17 cellular contexts compared by ENCODE assay signal in the genomic region with DNA sequence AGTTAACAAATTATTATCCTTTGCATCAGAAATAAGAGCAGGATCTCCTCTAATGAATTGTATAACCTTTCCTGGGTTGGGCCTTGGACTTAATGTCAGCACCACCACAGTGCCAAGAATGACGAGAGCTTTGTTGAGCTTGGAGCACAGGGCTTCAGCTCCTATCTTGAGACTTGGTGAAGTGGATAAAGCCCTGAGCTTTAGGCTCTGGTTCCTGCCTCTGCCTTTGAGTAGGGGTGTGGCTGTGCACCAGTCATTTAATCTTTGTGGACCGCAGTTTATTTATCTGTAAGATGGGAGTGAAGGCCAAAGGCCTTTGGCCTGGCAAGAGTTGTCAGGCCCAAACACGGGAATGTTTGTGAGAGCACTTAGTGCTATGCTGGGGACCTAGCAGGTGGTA.
DNase-seq lines count a peak whose midpoint lies in the region; ATAC-seq, FAIRE-seq and TF ChIP-seq lines count a peak whose summit lies in the region.
"Had no signal": no experiment of that assay in that cellular context is flagged by ENCODE, and none has a peak within 500 bp of the region (broad histone marks: within the 10 kb centered on the region; RNA-seq: fewer than 3 reads in every experiment).

No MANE protein-coding gene starts in this region.

- peak; percentile 65 for ATAC-seq in K562
- no peak for ATAC-seq in activated CD4-positive, alpha-beta T cell treated with anti-CD3 and anti-CD28 coated beads for 36 hours
- ATAC-seq: naive thymus-derived CD8-positive, alpha-beta T cell had no signal

- TF ChIP-seq RAD21 in K562 (CRISPR knock-in tag; conservative IDR thresholded peaks at IDR 0.05 in 1 of 2, IDR thresholded peaks at IDR 0.05 in 1 of 2) = no peak

- no peak for TF ChIP-seq CTCF in K562 (IDR thresholded peaks at IDR 0.05 in 2 of 3, conservative IDR thresholded peaks at IDR 0.05 in 1 of 3; ENCODE audit: insufficient read depth in 2 of 3, low read depth in 1 of 3, low read length in 3 of 3)
- no peak for TF ChIP-seq CTCF in hepatocyte (IDR thresholded peaks at IDR 0.05; ENCODE audit: poor library complexity)

- H3K9me3 ChIP-seq in K562 (replicated peaks; ENCODE audit: control insufficient read depth, insufficient read depth, low read depth, low read length) (no peaks in the 10 kb centered on the region), hepatocyte (ENCODE audit: low read depth) (no peaks in the 10 kb centered on the region), stomach smooth muscle (ENCODE audit: control insufficient read depth in 2 of 2, low read length in 2 of 2) (no peaks in the 10 kb centered on the region)
- no peaks in the 10 kb centered on the region for H3K9me3 ChIP-seq in effector memory CD4-positive, alpha-beta T cell (ENCODE audit: control insufficient read depth, low read length)

- H4K20me1 ChIP-seq in K562 (replicated peaks; ENCODE audit: control insufficient read depth, insufficient read depth, low read length) = no peaks in the 10 kb centered on the region
- H4K20me1 ChIP-seq in hepatocyte (ENCODE audit: insufficient read depth, poor library complexity, severe bottlenecking) = no peaks in the 10 kb centered on the region

- H3K4me3 ChIP-seq in K562 = no peak overlapping the region
- H3K4me3 ChIP-seq in hepatocyte = no peak overlapping the region
- H3K4me3 ChIP-seq in stomach smooth muscle (ENCODE audit: low read length in 2 of 2) = peak overlapping the region in 1 of 2 donors; percentile 44
- no peak overlapping the region for H3K4me3 ChIP-seq in effector memory CD4-positive, alpha-beta T cell (ENCODE audit: insufficient read depth, low read depth, low read length, poor library complexity, severe bottlenecking)

- H3K27me3 ChIP-seq in K562 (ENCODE audit: control insufficient read depth in 2 of 2, insufficient read depth in 2 of 2, low read length in 2 of 2) (no peaks in the 10 kb centered on the region), hepatocyte (no peaks in the 10 kb centered on the region), stomach smooth muscle (ENCODE audit: control insufficient read depth in 1 of 2, insufficient read depth in 2 of 2, low read length in 2 of 2) (no peaks in the 10 kb centered on the region)
- H3K27me3 ChIP-seq in effector memory CD4-positive, alpha-beta T cell (replicated peaks; ENCODE audit: control insufficient read depth, insufficient read depth, low read length, poor library complexity, severe bottlenecking) = no peaks in the 10 kb centered on the region

- intact Hi-C loops in K562 (cut with micrococcal nuclease) = no loop called here
- intact Hi-C loops in activated CD4-positive, alpha-beta T cell treated with anti-CD3 and anti-CD28 coated beads for 36 hours (cut with DNase I, micrococcal nuclease) = no loop called here

- no peak overlapping the region for H3K4me3 Mint-ChIP-seq in activated CD4-positive, alpha-beta T cell treated with anti-CD3 and anti-CD28 coated beads for 36 hours
- H3K4me3 Mint-ChIP-seq: activated naive CD4-positive, alpha-beta T cell treated with anti-CD3 and anti-CD28 coated beads for 36 hours; brain; naive thymus-derived CD8-positive, alpha-beta T cell; stimulated activated naive CD8-positive, alpha-beta T cell treated with anti-CD3 and anti-CD28 coated beads, Interleukin-15, Interleukin-2, amounts not matched to agents 100 ng/mL and 50 ng/mL, for 24 hours had no signal

- CTCF ChIA-PET in K562 (lab: Yijun Ruan, JAX; ENCODE audit: low intra/inter-chr PET ratio) = no interaction called here
- CTCF ChIA-PET in activated CD4-positive, alpha-beta T cell treated with anti-CD3 and anti-CD28 coated beads for 36 hours (lab: Charles Lee) = no interaction called here

- no peaks in the 10 kb centered on the region for H3K27me3 Mint-ChIP-seq in activated CD4-positive, alpha-beta T cell treated with anti-CD3 and anti-CD28 coated beads for 36 hours
- H3K27me3 Mint-ChIP-seq: brain; naive thymus-derived CD8-positive, alpha-beta T cell; progenitor cell of endocrine pancreas; stimulated activated naive CD8-positive, alpha-beta T cell treated with anti-CD3 and anti-CD28 coated beads, Interleukin-15, Interleukin-2, amounts not matched to agents 100 ng/mL and 50 ng/mL, for 24 hours had no signal

- H3K79me2 ChIP-seq in K562 (ENCODE audit: control insufficient read depth, insufficient read depth, low read length) = no peaks in the 10 kb centered on the region
- no peaks in the 10 kb centered on the region for H3K79me2 ChIP-seq in hepatocyte

- H3K9ac ChIP-seq in K562 (ENCODE audit: insufficient read depth in 1 of 2, low read depth in 2 of 2, low read length in 2 of 2) = no peak overlapping the region
- H3K9ac ChIP-seq in stomach smooth muscle (ENCODE audit: low read length in 2 of 2) = peak overlapping the region in 1 of 2 donors; percentile 10

- DNase-seq in HuH-7.5 (ENCODE audit: low spot score) (peak; percentile 32), K562 (ENCODE audit: extremely low read depth in 1 of 4, low spot score in 3 of 4) (peak in 2 of 4 experiments; percentile 32 to 42), hepatocyte (ENCODE audit: low spot score) (no peak), inferior parietal cortex (ENCODE audit: extremely low spot score) (no peak), AML-193 (lab: John Stamatoyannopoulos, UW) (no peak)
- no peak for DNase-seq in activated CD4-positive, alpha-beta T cell treated with anti-CD3 and anti-CD28 coated beads for 36 hours
- no peak for DNase-seq in effector memory CD4-positive, alpha-beta T cell
- DNase-seq: activated naive CD4-positive, alpha-beta T cell treated with anti-CD3 and anti-CD28 coated beads for 36 hours; GDM1; GOT3; naive thymus-derived CD8-positive, alpha-beta T cell; NCI-H226 had no signal

- FAIRE-seq in K562 (lab: Jason Lieb, UNC) = peak; percentile 65
- FAIRE-seq: GM12891 had no signal

- peaks cover 5% of the 10 kb centered on the region for H3K36me3 Mint-ChIP-seq in activated CD4-positive, alpha-beta T cell treated with anti-CD3 and anti-CD28 coated beads for 36 hours (ENCODE audit: low read depth)
- H3K36me3 Mint-ChIP-seq: brain had no signal

- H3K4me1 Mint-ChIP-seq in activated CD4-positive, alpha-beta T cell treated with anti-CD3 and anti-CD28 coated beads for 36 hours = peaks cover 4% of the 10 kb centered on the region
- H3K4me1 Mint-ChIP-seq: naive thymus-derived CD8-positive, alpha-beta T cell had no signal

- no peak overlapping the region for H3K27ac Mint-ChIP-seq in activated CD4-positive, alpha-beta T cell treated with anti-CD3 and anti-CD28 coated beads for 36 hours
- H3K27ac Mint-ChIP-seq: activated naive CD4-positive, alpha-beta T cell treated with anti-CD3 and anti-CD28 coated beads for 36 hours; brain; naive thymus-derived CD8-positive, alpha-beta T cell; progenitor cell of endocrine pancreas; stimulated activated naive CD8-positive, alpha-beta T cell treated with anti-CD3 and anti-CD28 coated beads, Interleukin-15, Interleukin-2, amounts not matched to agents 100 ng/mL and 50 ng/mL, for 24 hours had no signal

- 11% methylated on average over 3 of the region's 3 CpGs for WGBS in K562 (ENCODE audit: insufficient coverage, low coverage, missing lambda C conversion rate)
- 39% methylated on average over 3 of the region's 3 CpGs for WGBS in hepatocyte (ENCODE audit: low lambda C conversion rate, missing lambda C conversion rate)

- H3K9me2 ChIP-seq in hepatocyte (replicated peaks; ENCODE audit: insufficient read depth) = no peaks in the 10 kb centered on the region

- BruUV-seq in K562 (replicated peaks; lab: Mats Ljungman, UMichigan) = no TSS peak

- TF ChIP-seq POLR2A in K562 (conservative IDR thresholded peaks at IDR 0.05) = no peak

- no peak for TF ChIP-seq EP300 in K562 (IDR thresholded peaks at IDR 0.05; ENCODE audit: low read length)

- no peak overlapping the region for H2AFZ ChIP-seq in K562 (ENCODE audit: low read depth, low read length)
- H2AFZ ChIP-seq in hepatocyte = no peak overlapping the region

- H3K36me3 ChIP-seq in K562 (ENCODE audit: control insufficient read depth, insufficient read depth, low read length) (no peaks in the 10 kb centered on the region), hepatocyte (replicated peaks; ENCODE audit: insufficient read depth, low read depth) (no peaks in the 10 kb centered on the region), stomach smooth muscle (ENCODE audit: control insufficient read depth in 2 of 2, insufficient read depth in 2 of 2, low read length in 2 of 2) (no peaks in the 10 kb centered on the region)
- no peaks in the 10 kb centered on the region for H3K36me3 ChIP-seq in effector memory CD4-positive, alpha-beta T cell (ENCODE audit: control insufficient read depth, insufficient read depth, low read length)

- H3K9me1 ChIP-seq in K562 (ENCODE audit: control insufficient read depth, insufficient read depth, low read length) = no peaks in the 10 kb centered on the region

- POLR2A ChIA-PET in K562 (lab: Yijun Ruan, JAX) = interaction anchor here (0.6 to 1.5 kb wide), 3 partner anchors 9 to 88 kb away, joined by 3 read pairs; no protein-coding TSS in a partner anchor
- POLR2A ChIA-PET in activated CD4-positive, alpha-beta T cell treated with anti-CD3 and anti-CD28 coated beads for 36 hours (lab: Charles Lee) = no interaction called here

- peaks cover 1% of the 10 kb centered on the region for H3K9me3 Mint-ChIP-seq in activated CD4-positive, alpha-beta T cell treated with anti-CD3 and anti-CD28 coated beads for 36 hours (ENCODE audit: low read depth)
- H3K9me3 Mint-ChIP-seq: stimulated activated naive CD8-positive, alpha-beta T cell treated with anti-CD3 and anti-CD28 coated beads, Interleukin-15, Interleukin-2, amounts not matched to agents 100 ng/mL and 50 ng/mL, for 24 hours had no signal

- H3K4me2 ChIP-seq in K562 (ENCODE audit: insufficient read depth, low read length) (no peak overlapping the region), hepatocyte (peak overlapping the region; percentile 16)

- H3K27ac ChIP-seq in K562 (ENCODE audit: extremely low read depth, low read depth, low read length) (peak overlapping the region; percentile 56; the same call in 1 of the 3 replicates), hepatocyte (peak overlapping the region; percentile 3), stomach smooth muscle (ENCODE audit: low read length) (peak overlapping the region; percentile 31)
- no peak overlapping the region for H3K27ac ChIP-seq in effector memory CD4-positive, alpha-beta T cell (ENCODE audit: insufficient read depth, low read length, poor library complexity, severe bottlenecking)

- in situ Hi-C loops in K562 (cut with MboI) = no loop called here

- H3K4me1 ChIP-seq in K562 (replicated peaks in 1 of 2; ENCODE audit: control insufficient read depth in 2 of 2, insufficient read depth in 2 of 2, low read length in 2 of 2) = peaks cover 3 to 29% of the 10 kb centered on the region in 2 experiments; a peak in 4 of 5 replicates
- H3K4me1 ChIP-seq in hepatocyte (ENCODE audit: insufficient read depth) = peaks cover 42% of the 10 kb centered on the region
- peaks cover 28% of the 10 kb centered on the region for H3K4me1 ChIP-seq in stomach smooth muscle (ENCODE audit: control insufficient read depth, insufficient read depth, low read length)
- no peaks in the 10 kb centered on the region for H3K4me1 ChIP-seq in effector memory CD4-positive, alpha-beta T cell (ENCODE audit: control insufficient read depth, insufficient read depth, low read length, poor library complexity, severe bottlenecking)
